Comparison of ENCODE assay signal across 8 cellular contexts in the genomic region with DNA sequence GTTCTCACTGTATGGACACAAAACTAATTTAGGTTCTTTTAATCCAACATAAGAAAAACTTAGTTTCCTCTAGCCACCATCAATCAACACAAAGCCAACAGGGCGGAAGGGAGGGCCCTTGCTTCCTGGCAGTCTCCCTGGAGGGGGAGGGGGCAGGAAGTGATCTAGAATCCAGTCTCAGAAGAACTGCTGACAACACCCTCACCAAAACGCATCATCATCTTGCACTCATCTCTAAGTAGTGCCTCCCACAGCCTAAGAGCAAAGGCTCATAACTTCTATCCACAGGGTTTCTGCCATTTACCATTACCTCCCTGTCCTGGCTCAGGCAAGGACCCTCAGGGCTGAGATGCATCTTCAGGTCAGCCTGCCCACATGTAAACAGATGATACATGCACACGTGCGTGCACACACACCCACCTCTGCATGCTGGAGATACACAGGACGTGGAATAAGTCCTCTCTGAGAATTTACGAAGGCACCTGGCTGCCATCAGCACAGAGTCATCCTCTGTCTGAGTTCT. TPM values are rescaled to one million over a fixed set of nuclear protein-coding genes. Genes with fewer than 3 reads are reported as not detected.
DNase-seq lines count a peak whose midpoint lies in the region; ATAC-seq, FAIRE-seq and TF ChIP-seq lines count a peak whose summit lies in the region.

No MANE protein-coding gene starts in this region.

- H3K9me3 ChIP-seq in pancreas: no peaks in the 10 kb centered on the region

- no peak overlapping the region for H3K27ac ChIP-seq in pancreas
- no peak overlapping the region for H3K27ac ChIP-seq in coronary artery

- H3K4me1 ChIP-seq in pancreas: peaks cover 0 to 4% (median 0%) of the 10 kb centered on the region in 3 donors

- H3K36me3 ChIP-seq in pancreas: no peaks in the 10 kb centered on the region

- WGBS in pancreas, 2 donors: 72 to 76% methylated on average over 6 of the region's 6 CpGs

- H3K4me3 ChIP-seq in astrocyte of the spinal cord (ENCODE audit: low read depth, low read length) (no peak overlapping the region), pancreas (no peak overlapping the region), coronary artery (no peak overlapping the region)

- DNase-seq in Daoy (ENCODE audit: low read depth) (peak; percentile 70), T-helper 9 cell (peak; percentile 43), astrocyte of the spinal cord (ENCODE audit: low read depth, low spot score) (peak; percentile 34), pancreas (no peak), coronary artery (ENCODE audit: low spot score) (no peak)

- in situ Hi-C loops in astrocyte of the spinal cord (cut with HindIII; ENCODE audit: low sequenced_read_pairs): no loop called here

- TF ChIP-seq CTCF in astrocyte of the spinal cord (IDR thresholded peaks at IDR 0.05; ENCODE audit: low read depth, low read length): no peak
- TF ChIP-seq CTCF in pancreas (IDR thresholded peaks at IDR 0.05): no peak
- no peak for TF ChIP-seq CTCF in coronary artery (IDR thresholded peaks at IDR 0.05)

- ATAC-seq in pancreas: peak in 3 of 4 donors; percentile 15 to 48 (median 28)
- ATAC-seq in GM19035 (IDR thresholded peaks at IDR 0.05; ENCODE audit: unreplicated experiment): no peak
- no peak for ATAC-seq in HG02981 (IDR thresholded peaks at IDR 0.05; ENCODE audit: unreplicated experiment)
- ATAC-seq in HG03095 (IDR thresholded peaks at IDR 0.05; ENCODE audit: unreplicated experiment): no peak

- no peaks in the 10 kb centered on the region for H3K27me3 ChIP-seq in pancreas

- FAIRE-seq in pancreas (lab: Jason Lieb, UNC): no peak

- intact Hi-C loops in pancreas (cut with DNase I): no loop called here

RNA-seq across cellular contexts. Expression of a gene that starts 20.5 kb away (rescaled TPM):
- 7.5 and 9.5 TPM in 2 replicates for total RNA-seq in Daoy (2014; rRNA removed; shearing (Covaris generic))
- 1 to 10 TPM; 2.8 to 5.0 (median 3.1) TPM for total RNA-seq in pancreas
- polyA plus RNA-seq in pancreas: 1 to 10 TPM; 2.7 to 3.7 TPM

Comparison
In these comparisons a context has a peak if more than half of its experiments do, and no peak if none do; other contexts are left out.
1. DNase-seq: peak in Daoy (single experiment), T-helper 9 cell (single experiment) and astrocyte of the spinal cord (single experiment); none in pancreas (0 of 6) and coronary artery (single experiment).
2. ATAC-seq: peak in pancreas (3 of 4); none in GM19035 (single experiment), HG02981 (single experiment) and HG03095 (single experiment).